ENCODE assay signal across 7 cellular contexts in the genomic region with DNA sequence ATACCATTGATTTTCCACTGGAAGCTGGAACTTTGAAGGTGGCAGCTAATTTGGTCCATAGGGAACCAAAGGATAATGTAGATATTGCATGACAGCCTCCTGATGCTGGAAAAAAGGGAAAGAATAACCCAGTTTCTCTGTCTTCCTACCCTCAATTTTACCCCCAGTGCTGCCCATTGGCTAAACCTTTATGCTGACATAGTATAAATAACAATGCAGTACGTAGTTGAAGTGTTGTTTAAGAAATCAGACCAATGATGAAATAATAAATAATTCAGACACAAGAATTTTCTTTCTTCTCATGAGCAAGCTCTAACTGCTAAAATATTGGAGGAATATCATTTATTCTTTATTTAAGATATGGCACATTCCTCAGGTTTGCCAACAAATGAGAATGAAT.
"Had no signal": no experiment of that assay in that cellular context is flagged by ENCODE, and none has a peak within 500 bp of the region (broad histone marks: within the 10 kb centered on the region; RNA-seq: fewer than 3 reads in every experiment).

No MANE protein-coding gene starts in this region.

- FAIRE-seq: GM12878, GM12891, GM12892, GM18507, GM19239 had no signal

- H3K4me3 ChIP-seq: GM12878 had no signal

- DNase-seq: GDM1, GF-D8 had no signal

- ATAC-seq: GM12878 had no signal
